Comparison of ENCODE assay signal across 17 cellular contexts in genomic region chr6:144644776-144645175, GRCh38.
"Had no signal": no experiment of that assay in that cellular context is flagged by ENCODE, and none has a peak within 500 bp of the region (broad histone marks: within the 10 kb centered on the region; RNA-seq: fewer than 3 reads in every experiment).

No MANE protein-coding gene starts in this region.

- ATAC-seq: left ventricle myocardium superior, pancreas had no signal

- H3K4me3 Mint-ChIP-seq: activated B cell treated with CpG ODN at 0.5 μM for 24 hours; activated CD4-positive, alpha-beta T cell treated with anti-CD3 and anti-CD28 coated beads, Interleukin-2, amount 10 ng/mL, durations not matched to agents 24 days and 14 days; activated naive CD4-positive, alpha-beta T cell treated with anti-CD3 and anti-CD28 coated beads, Interleukin-2, amount 50 U/mL, for 24 hours; dendritic cell treated with granulocyte-macrophage colony-stimulating factor and Interleukin-4, amounts not matched to agents 40 ng/mL and 50 ng/mL, for 4 days had no signal

- H3K27ac Mint-ChIP-seq: activated CD4-positive, alpha-beta T cell treated with anti-CD3 and anti-CD28 coated beads, Interleukin-2, amount 10 ng/mL, durations not matched to agents 24 days and 14 days; activated naive CD4-positive, alpha-beta T cell treated with anti-CD3 and anti-CD28 coated beads, Interleukin-2, amount 50 U/mL, for 24 hours; dendritic cell treated with granulocyte-macrophage colony-stimulating factor and Interleukin-4, amounts not matched to agents 40 ng/mL and 50 ng/mL, for 4 days had no signal

- H3K27ac ChIP-seq: brain microvascular endothelial cell, stomach, thoracic aorta had no signal

- H3K4me1 Mint-ChIP-seq: activated CD4-positive, alpha-beta T cell treated with anti-CD3 and anti-CD28 coated beads, Interleukin-2, amount 10 ng/mL, durations not matched to agents 24 days and 14 days had no signal

- H3K9me3 Mint-ChIP-seq: activated B cell treated with CpG ODN at 0.5 μM for 24 hours; activated CD4-positive, alpha-beta T cell treated with anti-CD3 and anti-CD28 coated beads, Interleukin-2, amount 10 ng/mL, durations not matched to agents 24 days and 14 days; activated naive CD4-positive, alpha-beta T cell treated with anti-CD3 and anti-CD28 coated beads, Interleukin-2, amount 50 U/mL, for 24 hours had no signal

- H3K9me3 ChIP-seq: pancreas, stomach, thoracic aorta had no signal

- DNase-seq: activated B cell treated with CpG ODN at 0.5 μM for 24 hours; activated CD4-positive, alpha-beta T cell treated with anti-CD3 and anti-CD28 coated beads, Interleukin-2, amount 10 ng/mL, durations not matched to agents 24 days and 14 days; activated CD8-positive, alpha-beta memory T cell treated with anti-CD3 and anti-CD28 coated beads for 24 hours; amniotic stem cell; brain microvascular endothelial cell; erythroblast; foreskin fibroblast; head of caudate nucleus; left ventricle myocardium superior; pancreas; stimulated activated CD4-positive, alpha-beta T cell treated with anti-CD3 and anti-CD28 coated beads, Interleukin-4, amount 100 ng/mL, for 4 hours; stomach had no signal

- H3K36me3 ChIP-seq: brain microvascular endothelial cell, pancreas, stomach, thoracic aorta had no signal

- H3K27me3 Mint-ChIP-seq: activated B cell treated with CpG ODN at 0.5 μM for 24 hours; activated CD4-positive, alpha-beta T cell treated with anti-CD3 and anti-CD28 coated beads, Interleukin-2, amount 10 ng/mL, durations not matched to agents 24 days and 14 days; activated naive CD4-positive, alpha-beta T cell treated with anti-CD3 and anti-CD28 coated beads, Interleukin-2, amount 50 U/mL, for 24 hours; dendritic cell treated with granulocyte-macrophage colony-stimulating factor and Interleukin-4, amounts not matched to agents 40 ng/mL and 50 ng/mL, for 4 days had no signal

- H3K27me3 ChIP-seq: brain microvascular endothelial cell, pancreas, stomach had no signal

- FAIRE-seq: keratinocyte, urothelium cell line had no signal

- H3K4me3 ChIP-seq: pancreas, stomach, thoracic aorta had no signal
